In genomic region chr19:39405930-39406655, GRCh38 we compare ENCODE assay signal across 8 cellular contexts. TPM values are rescaled to one million over a fixed set of nuclear protein-coding genes. Genes with fewer than 3 reads are reported as not detected.
DNase-seq lines count a peak whose midpoint lies in the region; ATAC-seq lines count a peak whose summit lies in the region.

No MANE protein-coding gene starts in this region.

- no peaks in the 10 kb centered on the region for H3K27me3 Mint-ChIP-seq in dendritic cell treated with granulocyte-macrophage colony-stimulating factor and Interleukin-4, amounts not matched to agents 40 ng/mL and 50 ng/mL, for 4 days
- H3K27me3 Mint-ChIP-seq in naive thymus-derived CD4-positive, alpha-beta T cell = peaks cover 0 to 3% (median 0%) of the 10 kb centered on the region in 5 donors

- no peaks in the 10 kb centered on the region for H3K27me3 ChIP-seq in naive thymus-derived CD4-positive, alpha-beta T cell (ENCODE audit: control insufficient read depth in 2 of 2, insufficient read depth in 2 of 2, low read length in 2 of 2)

- peak overlapping the region; percentile 100 for H3K27ac ChIP-seq in naive thymus-derived CD4-positive, alpha-beta T cell (ENCODE audit: low read depth, low read length)

- H3K36me3 ChIP-seq in naive thymus-derived CD4-positive, alpha-beta T cell (ENCODE audit: control insufficient read depth in 2 of 3, insufficient read depth in 3 of 3, low read length in 3 of 3) = peaks cover 12 to 23% (median 14%) of the 10 kb centered on the region in 3 experiments

- peak overlapping the region; percentile 100 for H3K4me3 ChIP-seq in naive thymus-derived CD4-positive, alpha-beta T cell (ENCODE audit: low read length)

- H3K27ac Mint-ChIP-seq in dendritic cell treated with granulocyte-macrophage colony-stimulating factor and Interleukin-4, amounts not matched to agents 40 ng/mL and 50 ng/mL, for 4 days = peak overlapping the region; percentile 98
- H3K27ac Mint-ChIP-seq in naive thymus-derived CD4-positive, alpha-beta T cell = peak overlapping the region; percentile 88 to 99 (median 97)

- CTCF ChIA-PET in naive thymus-derived CD4-positive, alpha-beta T cell (lab: Charles Lee) = interaction anchor here (4.3 kb wide), 1 partner anchor 9 kb away, joined by 50 read pairs; no protein-coding TSS in a partner anchor

- peaks cover 41 to 53% of the 10 kb centered on the region in 2 donors for H3K4me1 ChIP-seq in naive thymus-derived CD4-positive, alpha-beta T cell (ENCODE audit: control insufficient read depth in 2 of 2, insufficient read depth in 2 of 2, low read length in 2 of 2)

- peaks cover 59% of the 10 kb centered on the region for H3K36me3 Mint-ChIP-seq in dendritic cell treated with granulocyte-macrophage colony-stimulating factor and Interleukin-4, amounts not matched to agents 40 ng/mL and 50 ng/mL, for 4 days (ENCODE audit: low read depth)
- H3K36me3 Mint-ChIP-seq in naive thymus-derived CD4-positive, alpha-beta T cell = peaks cover 13 to 26% (median 17%) of the 10 kb centered on the region in 5 donors

- DNase-seq in SHP77 treated with DMSO at 0.1 percent for 48 hours (lab: John Stamatoyannopoulos, UW) (peak; percentile 67), SHP77 (lab: John Stamatoyannopoulos, UW) (no peak), DMS153 treated with DMSO at 0.1 percent for 48 hours (lab: John Stamatoyannopoulos, UW; ENCODE audit: unreplicated experiment) (no peak)
- DNase-seq in activated CD4-positive, alpha-beta T cell treated with anti-CD3 and anti-CD28 coated beads for 1 hour = peak; percentile 92
- DNase-seq in naive thymus-derived CD4-positive, alpha-beta T cell = peak in 7 of 9 donors; percentile 77 to 95 (median 94)
- peak; percentile 87 for DNase-seq in stimulated activated naive CD8-positive, alpha-beta T cell treated with anti-CD3 and anti-CD28 coated beads, Interleukin-15, Interleukin-2, amounts not matched to agents 100 U/mL and 50 U/mL, for 24 hours

- no peaks in the 10 kb centered on the region for H3K9me3 Mint-ChIP-seq in dendritic cell treated with granulocyte-macrophage colony-stimulating factor and Interleukin-4, amounts not matched to agents 40 ng/mL and 50 ng/mL, for 4 days
- peaks cover 0 to 16% (median 0%) of the 10 kb centered on the region in 11 donors for H3K9me3 Mint-ChIP-seq in naive thymus-derived CD4-positive, alpha-beta T cell

- peak; percentile 19 for ATAC-seq in naive thymus-derived CD4-positive, alpha-beta T cell
- peak; percentile 4 for ATAC-seq in stimulated activated naive CD8-positive, alpha-beta T cell treated with anti-CD3 and anti-CD28 coated beads, Interleukin-15, Interleukin-2, amounts not matched to agents 100 U/mL and 50 U/mL, for 24 hours
- no peak for ATAC-seq in HG03025 (IDR thresholded peaks at IDR 0.05; ENCODE audit: low FRiP score, unreplicated experiment)

- H3K9me3 ChIP-seq in naive thymus-derived CD4-positive, alpha-beta T cell (ENCODE audit: control insufficient read depth in 2 of 3, low read length in 3 of 3) = no peaks in the 10 kb centered on the region

- POLR2A ChIA-PET in naive thymus-derived CD4-positive, alpha-beta T cell (lab: Charles Lee) = interaction anchor here (0.6 to 5.1 kb wide), 9 partner anchors 8 to 71 kb away, joined by 3 to 193 read pairs (median 17); partner anchors contain the start of genes GMFG, MED29, PAF1 and RPS16

- peaks cover 63% of the 10 kb centered on the region for H3K4me1 Mint-ChIP-seq in dendritic cell treated with granulocyte-macrophage colony-stimulating factor and Interleukin-4, amounts not matched to agents 40 ng/mL and 50 ng/mL, for 4 days (ENCODE audit: low read depth)
- H3K4me1 Mint-ChIP-seq in naive thymus-derived CD4-positive, alpha-beta T cell = peaks cover 29 to 67% (median 48%) of the 10 kb centered on the region in 7 donors

- intact Hi-C loops in dendritic cell treated with granulocyte-macrophage colony-stimulating factor and Interleukin-4, amounts not matched to agents 40 ng/mL and 50 ng/mL, for 4 days (cut with micrococcal nuclease) = loop anchor here (1.0 kb wide), 1 partner anchor 8 kb away; no protein-coding TSS in a partner anchor
- intact Hi-C loops in naive thymus-derived CD4-positive, alpha-beta T cell (cut with micrococcal nuclease) = loop anchor here in 1 of 2 donors (1.0 kb wide), 1 partner anchor 64 kb away; the partner anchor contains the start of gene SAMD4B

- H3K4me3 Mint-ChIP-seq in dendritic cell treated with granulocyte-macrophage colony-stimulating factor and Interleukin-4, amounts not matched to agents 40 ng/mL and 50 ng/mL, for 4 days = peak overlapping the region; percentile 99
- H3K4me3 Mint-ChIP-seq in naive thymus-derived CD4-positive, alpha-beta T cell = peak overlapping the region; percentile 89 to 99 (median 92)

RNA-seq across cellular contexts. Expression of gene ZFP36, which starts 0.6 kb away (rescaled TPM):
- total RNA-seq in naive thymus-derived CD4-positive, alpha-beta T cell = 1,000 to 10,000 TPM in 1 of 5 experiments, 100 to 1,000 TPM in 3, 10 to 100 TPM in 1; 72.1 to 1,250 (median 187) TPM
- polyA plus RNA-seq in naive thymus-derived CD4-positive, alpha-beta T cell = 10 to 100 TPM; 75.5 to 97.1 TPM

RNA-seq across cellular contexts. Expression of gene PLEKHG2, which starts 6.4 kb away (rescaled TPM):
- 100 to 1,000 TPM in 1 of 5 experiments, 10 to 100 TPM in 4; 16.4 to 205 (median 58.2) TPM for total RNA-seq in naive thymus-derived CD4-positive, alpha-beta T cell
- polyA plus RNA-seq in naive thymus-derived CD4-positive, alpha-beta T cell = 10 to 100 TPM in 1 of 2 donors, 1 to 10 TPM in 1; 2.6 to 18.5 TPM

RNA-seq across cellular contexts. Expression of gene MED29, which starts 14.9 kb away (rescaled TPM):
- total RNA-seq in naive thymus-derived CD4-positive, alpha-beta T cell = 10 to 100 TPM; 44.2 to 57.2 (median 49.4) TPM
- 10 to 100 TPM; 57.4 to 61.0 TPM for polyA plus RNA-seq in naive thymus-derived CD4-positive, alpha-beta T cell

RNA-seq across cellular contexts. Expression of gene PAF1, which starts 15.2 kb away (rescaled TPM):
- 100 to 1,000 TPM in 1 of 5 experiments, 10 to 100 TPM in 4; 42.8 to 104 (median 55.5) TPM for total RNA-seq in naive thymus-derived CD4-positive, alpha-beta T cell
- 10 to 100 TPM; 35.8 to 59.7 TPM for polyA plus RNA-seq in naive thymus-derived CD4-positive, alpha-beta T cell

RNA-seq across cellular contexts. Expression of gene RPS16, which starts 29.7 kb away (rescaled TPM):
- total RNA-seq in naive thymus-derived CD4-positive, alpha-beta T cell = 1,000 to 10,000 TPM; 2,281 to 4,335 (median 4,063) TPM
- 1,000 to 10,000 TPM; 2,448 to 2,618 TPM for polyA plus RNA-seq in naive thymus-derived CD4-positive, alpha-beta T cell

Comparison
In these comparisons a context has a peak if more than half of its experiments do, and no peak if none do; other contexts are left out.
1. DNase-seq: peak in SHP77 treated with DMSO at 0.1 percent for 48 hours (single experiment), activated CD4-positive, alpha-beta T cell treated with anti-CD3 and anti-CD28 coated beads for 1 hour (single experiment), naive thymus-derived CD4-positive, alpha-beta T cell (7 of 9) and stimulated activated naive CD8-positive, alpha-beta T cell treated with anti-CD3 and anti-CD28 coated beads, Interleukin-15, Interleukin-2, amounts not matched to agents 100 U/mL and 50 U/mL, for 24 hours (single experiment); none in SHP77 (0 of 2) and DMS153 treated with DMSO at 0.1 percent for 48 hours (single experiment).